Comparison of ENCODE assay signal across 6 cellular contexts in the genomic region with DNA sequence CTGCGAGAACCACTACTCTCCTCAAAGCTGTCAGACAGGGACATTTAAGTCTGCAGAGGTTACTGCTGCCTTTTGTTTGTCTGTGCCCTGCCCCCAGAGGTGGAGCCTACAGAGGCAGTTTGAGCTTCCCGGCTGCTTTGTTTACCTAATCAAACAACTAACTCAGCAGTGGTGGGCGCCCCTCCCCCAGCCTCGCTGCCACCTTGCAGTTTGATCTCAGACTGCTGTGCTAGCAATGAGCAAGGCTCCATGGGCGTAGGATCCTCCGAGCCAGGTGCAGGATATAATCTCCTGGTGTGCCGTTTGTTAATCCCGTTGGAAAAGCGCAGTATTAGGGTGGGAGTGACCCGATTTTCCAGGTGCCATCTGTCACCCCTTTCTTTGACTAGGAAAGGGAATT.
DNase-seq lines count a peak whose midpoint lies in the region; ATAC-seq, FAIRE-seq and TF ChIP-seq lines count a peak whose summit lies in the region.
"Not testable (repeated sequence)": the region's sequence is repeated elsewhere in the genome, so short reads cannot be mapped to it uniquely, and the experiment has no call there.

No MANE protein-coding gene starts in this region.

- WGBS in HepG2 (ENCODE audit: low lambda C conversion rate), result 0% methylated on average over 5 of the region's 10 CpGs

- not testable (repeated sequence) for H3K27me3 ChIP-seq in HepG2 (ENCODE audit: control insufficient read depth in 1 of 2, insufficient read depth in 2 of 2, low read length in 2 of 2)

- POLR2A ChIA-PET in HepG2 (lab: Yijun Ruan, JAX), result not testable (repeated sequence)

- ATAC-seq in HepG2, result not testable (repeated sequence)

- not testable (repeated sequence) for FAIRE-seq in HepG2 (lab: Jason Lieb, UNC)

- intact Hi-C loops in HepG2 (cut with micrococcal nuclease; ENCODE audit: unreplicated experiment), result not testable (repeated sequence)

- H3K4me3 ChIP-seq in Jurkat, Clone E6-1 (ENCODE audit: low read length); HepG2 (replicated peaks in 1 of 3; ENCODE audit: insufficient read depth in 1 of 3, low read depth in 2 of 3, low read length in 3 of 3): not testable (repeated sequence)

- not testable (repeated sequence) for TF ChIP-seq POLR2A in HepG2 (IDR thresholded peaks at IDR 0.05; ENCODE audit: insufficient read depth in 1 of 2, low read depth in 2 of 2, low read length in 2 of 2)

- not testable (repeated sequence) for H3K27ac ChIP-seq in HepG2 (ENCODE audit: extremely low read length, insufficient read depth, low read length)

- TF ChIP-seq CTCF in HepG2 (CRISPR knock-in tag; IDR thresholded peaks at IDR 0.05), result not testable (repeated sequence)

- H2AFZ ChIP-seq in HepG2 (ENCODE audit: low read length), result not testable (repeated sequence)

- not testable (repeated sequence) for H3K9me3 ChIP-seq in HepG2 (ENCODE audit: low read length)

- TF ChIP-seq RAD21 in HepG2 (CRISPR knock-in tag; IDR thresholded peaks at IDR 0.05), result not testable (repeated sequence)

- H3K36me3 ChIP-seq in HepG2 (replicated peaks in 1 of 2; ENCODE audit: control insufficient read depth in 1 of 2, insufficient read depth in 2 of 2, low read length in 2 of 2), result not testable (repeated sequence)

- H3K4me2 ChIP-seq in HepG2 (ENCODE audit: low read depth, low read length), result not testable (repeated sequence)

- not testable (repeated sequence) for TF ChIP-seq EP300 in HepG2 (IDR thresholded peaks at IDR 0.05; ENCODE audit: low read depth in 2 of 2, low read length in 2 of 2); HepG2 (CRISPR knock-in tag; IDR thresholded peaks at IDR 0.05; ENCODE audit: borderline replicate concordance)

- not testable (repeated sequence) for BruUV-seq in HepG2 (replicated peaks; lab: Mats Ljungman, UMichigan)

- not testable (repeated sequence) for H3K79me2 ChIP-seq in HepG2 (ENCODE audit: insufficient read depth, low read length)

- H4K20me1 ChIP-seq in HepG2 (ENCODE audit: insufficient read depth, low read length), result not testable (repeated sequence)

- CTCF ChIA-PET in HepG2 (lab: Yijun Ruan, JAX; ENCODE audit: low intra/inter-chr PET ratio, low total read pairs), result not testable (repeated sequence)

- peak; percentile 21 for DNase-seq in Jurkat, Clone E6-1 (ENCODE audit: low read depth, low spot score)
- peak; percentile 40 to 56 for DNase-seq in NCI-H526 (lab: John Stamatoyannopoulos, UW)
- peak; percentile 3 for DNase-seq in NCI-H69 (lab: John Stamatoyannopoulos, UW)
- DNase-seq in NCI-H82 (lab: John Stamatoyannopoulos, UW), result peak; percentile 21
- peak; percentile 3 for DNase-seq in SHP77 treated with DMSO at 0.1 percent for 48 hours (lab: John Stamatoyannopoulos, UW)
- DNase-seq in HepG2 (ENCODE audit: low spot score), result peak; percentile 31

- not testable (repeated sequence) for H3K9ac ChIP-seq in HepG2 (ENCODE audit: insufficient read depth, low read depth, low read length)

- in situ Hi-C loops in HepG2 (cut with HindIII; ENCODE audit: extremely low pct_ligation_motif_present, low pct_unique_long_range_greater_than_20kb), result not testable (repeated sequence)

- H3K4me1 ChIP-seq in HepG2 (ENCODE audit: insufficient read depth, low read length), result not testable (repeated sequence)

TF ChIP-seq in HepG2, 621 proteins besides CTCF, POLR2A, EP300 and RAD21:
- TF ChIP-seq ZNF281 (CRISPR knock-in tag; IDR thresholded peaks at IDR 0.05; ENCODE audit: borderline replicate concordance), result peak; percentile 91
- TF ChIP-seq FOXA3 (CRISPR knock-in tag; IDR thresholded peaks at IDR 0.05), result peak; percentile 52; the same call in 1 of the 2 replicates
